In the genomic region with DNA sequence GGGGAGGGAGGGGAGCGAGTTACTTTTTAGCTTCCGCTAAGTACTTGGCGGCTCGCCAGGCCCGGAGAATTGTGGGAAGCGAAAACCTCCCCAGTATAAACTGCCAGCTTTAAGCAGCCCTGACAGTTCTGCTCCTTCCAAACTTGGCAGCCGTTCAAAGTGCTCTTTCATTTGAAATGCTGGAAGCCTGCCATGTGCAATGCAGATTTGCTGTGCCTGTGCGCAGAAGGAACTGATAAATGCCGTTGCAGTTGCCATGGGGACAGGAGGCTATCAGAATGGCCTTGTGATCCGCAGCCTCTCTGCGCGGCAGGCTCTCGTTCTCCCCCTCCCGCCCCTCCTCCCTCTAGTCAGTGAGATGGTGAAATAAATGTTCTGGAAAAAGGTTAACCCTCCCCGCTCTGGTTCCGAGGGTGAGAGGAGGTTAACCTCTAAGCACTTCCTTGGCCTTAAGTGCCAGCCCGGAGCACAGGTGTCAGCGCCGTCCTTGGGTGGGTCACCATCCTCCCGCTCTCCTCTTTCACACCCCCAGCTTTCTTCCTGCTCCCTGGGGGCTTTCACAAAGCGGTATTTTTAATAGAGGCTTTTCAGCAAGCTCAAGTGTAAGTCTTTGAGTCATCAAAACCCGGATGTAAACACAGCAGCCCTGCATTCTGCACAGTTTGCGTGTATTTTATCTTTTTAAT, we compare ENCODE assay signal across 8 cellular contexts. TPM values are rescaled to one million over a fixed set of nuclear protein-coding genes. Genes with fewer than 3 reads are reported as not detected.
DNase-seq lines count a peak whose midpoint lies in the region; ATAC-seq, FAIRE-seq and TF ChIP-seq lines count a peak whose summit lies in the region.

No MANE protein-coding gene starts in this region.

- DNase-seq in DMS153 (lab: John Stamatoyannopoulos, UW): peak; percentile 100
- DNase-seq in GM23248: peak; percentile 94
- peak; percentile 99 for DNase-seq in Karpas-422
- peak; percentile 96 for DNase-seq in RCC 7860 (ENCODE audit: low spot score)
- peak; percentile 96 for DNase-seq in activated T-helper 1 cell treated with Interleukin-2 at 50 U/mL for 16 hours (ENCODE audit: low read depth)
- DNase-seq in fibroblast of lung (ENCODE audit: low read depth in 2 of 2): peak; percentile 98 to 100
- peak; percentile 86 to 99 (median 99) for DNase-seq in naive thymus-derived CD4-positive, alpha-beta T cell

- H3K9me3 ChIP-seq in GM23248 (ENCODE audit: low read depth) (no peaks in the 10 kb centered on the region), Karpas-422 (ENCODE audit: low read length) (no peaks in the 10 kb centered on the region), fibroblast of lung (ENCODE audit: control insufficient read depth, insufficient read depth, low read depth, low read length) (no peaks in the 10 kb centered on the region)
- H3K9me3 ChIP-seq in naive thymus-derived CD4-positive, alpha-beta T cell (ENCODE audit: control insufficient read depth in 2 of 3, low read length in 3 of 3): no peaks in the 10 kb centered on the region

- H3K27ac ChIP-seq in GM23248: peak overlapping the region; percentile 100
- H3K27ac ChIP-seq in Karpas-422 (ENCODE audit: low read length): peak overlapping the region; percentile 95
- H3K27ac ChIP-seq in fibroblast of lung (ENCODE audit: insufficient read depth, low read length): peak overlapping the region; percentile 98
- H3K27ac ChIP-seq in naive thymus-derived CD4-positive, alpha-beta T cell (ENCODE audit: low read depth, low read length): peak overlapping the region; percentile 97

- no peaks in the 10 kb centered on the region for H3K27me3 Mint-ChIP-seq in naive thymus-derived CD4-positive, alpha-beta T cell
- no peaks in the 10 kb centered on the region for H3K27me3 Mint-ChIP-seq in stimulated activated memory B cell treated with anti-CD40 and anti-IgM and Interleukin-4, amounts not matched to agents 10 μg/mL and 1 μg/mL and 100 μg/mL, for 72 hours

- H3K4me2 ChIP-seq in GM23248 (ENCODE audit: unreplicated experiment): peak overlapping the region; percentile 80
- peak overlapping the region; percentile 94 for H3K4me2 ChIP-seq in Karpas-422 (ENCODE audit: low read depth, low read length, poor library complexity, severe bottlenecking)
- H3K4me2 ChIP-seq in fibroblast of lung (ENCODE audit: extremely low read depth, insufficient read depth, low read length): peak overlapping the region; percentile 91

- H3K36me3 ChIP-seq in GM23248 (ENCODE audit: low read depth): no peaks in the 10 kb centered on the region
- no peaks in the 10 kb centered on the region for H3K36me3 ChIP-seq in Karpas-422 (ENCODE audit: insufficient read depth, low read length)
- no peaks in the 10 kb centered on the region for H3K36me3 ChIP-seq in fibroblast of lung (ENCODE audit: control insufficient read depth, insufficient read depth, low read length)
- H3K36me3 ChIP-seq in naive thymus-derived CD4-positive, alpha-beta T cell (ENCODE audit: control insufficient read depth in 2 of 3, insufficient read depth in 3 of 3, low read length in 3 of 3): no peaks in the 10 kb centered on the region

- peaks cover 0 to 3% (median 0%) of the 10 kb centered on the region in 5 donors for H3K36me3 Mint-ChIP-seq in naive thymus-derived CD4-positive, alpha-beta T cell
- H3K36me3 Mint-ChIP-seq in stimulated activated memory B cell treated with anti-CD40 and anti-IgM and Interleukin-4, amounts not matched to agents 10 μg/mL and 1 μg/mL and 100 μg/mL, for 72 hours: no peaks in the 10 kb centered on the region

- CTCF ChIA-PET in naive thymus-derived CD4-positive, alpha-beta T cell (lab: Charles Lee): interaction anchor here (0.7 to 6.1 kb wide), 12 partner anchors 10 to 263 kb away, joined by 3 to 61 read pairs (median 4); partner anchors contain the start of gene IRF2BPL

- peaks cover 0 to 3% (median 0%) of the 10 kb centered on the region in 11 donors for H3K9me3 Mint-ChIP-seq in naive thymus-derived CD4-positive, alpha-beta T cell
- H3K9me3 Mint-ChIP-seq in stimulated activated memory B cell treated with anti-CD40 and anti-IgM and Interleukin-4, amounts not matched to agents 10 μg/mL and 1 μg/mL and 100 μg/mL, for 72 hours: no peaks in the 10 kb centered on the region

- peaks cover 52 to 97% (median 89%) of the 10 kb centered on the region in 7 donors for H3K4me1 Mint-ChIP-seq in naive thymus-derived CD4-positive, alpha-beta T cell
- peaks cover 74% of the 10 kb centered on the region for H3K4me1 Mint-ChIP-seq in stimulated activated memory B cell treated with anti-CD40 and anti-IgM and Interleukin-4, amounts not matched to agents 10 μg/mL and 1 μg/mL and 100 μg/mL, for 72 hours

- peak; percentile 87 for ATAC-seq in naive thymus-derived CD4-positive, alpha-beta T cell
- peak; percentile 84 for ATAC-seq in stimulated activated memory B cell treated with anti-CD40 and anti-IgM and Interleukin-4, amounts not matched to agents 10 μg/mL and 1 μg/mL and 100 μg/mL, for 72 hours

- H4K20me1 ChIP-seq in GM23248 (ENCODE audit: insufficient read depth) (no peaks in the 10 kb centered on the region), Karpas-422 (ENCODE audit: insufficient read depth, low read depth, low read length) (no peaks in the 10 kb centered on the region), fibroblast of lung (ENCODE audit: control insufficient read depth, extremely low read depth, insufficient read depth, low read length) (no peaks in the 10 kb centered on the region)

- peak overlapping the region; percentile 76 to 97 (median 87) for H3K4me3 Mint-ChIP-seq in naive thymus-derived CD4-positive, alpha-beta T cell
- peak overlapping the region; percentile 77 for H3K4me3 Mint-ChIP-seq in stimulated activated memory B cell treated with anti-CD40 and anti-IgM and Interleukin-4, amounts not matched to agents 10 μg/mL and 1 μg/mL and 100 μg/mL, for 72 hours

- intact Hi-C loops in naive thymus-derived CD4-positive, alpha-beta T cell (cut with micrococcal nuclease): loop anchor here (1.0 to 5.0 kb wide), 15 partner anchors 8 to 576 kb away; partner anchors contain the start of genes CIPC (in 2 of the 2), GSTZ1 (in 2 of the 2), IRF2BPL (in 2 of the 2) and AHSA1 (in 1 of the 2)

- H3K27me3 ChIP-seq in GM23248 (replicated peaks; ENCODE audit: insufficient read depth): no peaks in the 10 kb centered on the region
- H3K27me3 ChIP-seq in Karpas-422 (ENCODE audit: low read length): no peaks in the 10 kb centered on the region
- no peaks in the 10 kb centered on the region for H3K27me3 ChIP-seq in fibroblast of lung (ENCODE audit: control insufficient read depth, insufficient read depth, low read length)
- H3K27me3 ChIP-seq in naive thymus-derived CD4-positive, alpha-beta T cell (ENCODE audit: control insufficient read depth in 2 of 2, insufficient read depth in 2 of 2, low read length in 2 of 2): no peaks in the 10 kb centered on the region

- in situ Hi-C loops in GM23248 (cut with MboI): no loop called here

- peak; percentile 22 for FAIRE-seq in RCC 7860 (lab: Jason Lieb, UNC)

- POLR2A ChIA-PET in naive thymus-derived CD4-positive, alpha-beta T cell (lab: Charles Lee): interaction anchor here (0.6 to 12.3 kb wide), 15 partner anchors 9 to 280 kb away, joined by 3 to 240 read pairs (median 4); partner anchors contain the start of genes GSTZ1, IRF2BPL and POMT2

- H3K9ac ChIP-seq in GM23248 (peak overlapping the region; percentile 93), Karpas-422 (ENCODE audit: low read length) (peak overlapping the region; percentile 74), fibroblast of lung (ENCODE audit: insufficient read depth, low read length) (peak overlapping the region; percentile 55)

- H3K4me1 ChIP-seq in GM23248 (ENCODE audit: insufficient read depth): peaks cover 82% of the 10 kb centered on the region
- H3K4me1 ChIP-seq in Karpas-422 (ENCODE audit: low read length): peaks cover 50% of the 10 kb centered on the region
- H3K4me1 ChIP-seq in fibroblast of lung (ENCODE audit: control insufficient read depth, extremely low read depth, insufficient read depth, low read length): peaks cover 59% of the 10 kb centered on the region
- peaks cover 57 to 77% of the 10 kb centered on the region in 2 donors for H3K4me1 ChIP-seq in naive thymus-derived CD4-positive, alpha-beta T cell (ENCODE audit: control insufficient read depth in 2 of 2, insufficient read depth in 2 of 2, low read length in 2 of 2)

- H2AFZ ChIP-seq in GM23248 (peak overlapping the region; percentile 50), Karpas-422 (ENCODE audit: low read length) (peak overlapping the region; percentile 87), fibroblast of lung (ENCODE audit: low read length) (no peak overlapping the region)

- H3K79me2 ChIP-seq in GM23248 (ENCODE audit: insufficient read depth) (no peaks in the 10 kb centered on the region), Karpas-422 (ENCODE audit: low read length) (no peaks in the 10 kb centered on the region), fibroblast of lung (ENCODE audit: control insufficient read depth, insufficient read depth, low read length) (no peaks in the 10 kb centered on the region)

- no peak for TF ChIP-seq CTCF in fibroblast of lung (conservative IDR thresholded peaks at IDR 0.05 in 1 of 2, IDR thresholded peaks at IDR 0.05 in 1 of 2; ENCODE audit: low read depth in 1 of 2, low read length in 2 of 2)

- no peaks in the 10 kb centered on the region for H3K9me2 ChIP-seq in GM23248 (ENCODE audit: insufficient read depth)
- H3K9me2 ChIP-seq in Karpas-422 (replicated peaks; ENCODE audit: insufficient read depth, low read length): no peaks in the 10 kb centered on the region

- H3F3A ChIP-seq in GM23248 (ENCODE audit: insufficient read depth): peaks cover 59% of the 10 kb centered on the region

- H3K4me3 ChIP-seq in GM23248 (peak overlapping the region; percentile 60), Karpas-422 (ENCODE audit: low read length) (peak overlapping the region; percentile 64), fibroblast of lung (replicated peaks in 1 of 4; ENCODE audit: control extremely low read depth in 1 of 4, insufficient read depth in 1 of 4, low read depth in 3 of 4, low read length in 4 of 4) (peak overlapping the region in 3 of 4 experiments; percentile 8 to 49 (median 33))
- H3K4me3 ChIP-seq in naive thymus-derived CD4-positive, alpha-beta T cell (ENCODE audit: low read length): peak overlapping the region; percentile 78

- 1% methylated on average over 17 to 23 of the region's 23 CpGs for WGBS in GM23248 (ENCODE audit: low coverage in 1 of 2, low lambda C conversion rate in 2 of 2, missing lambda C conversion rate in 2 of 2), 2 experiments

- peak overlapping the region; percentile 97 to 100 (median 99) for H3K27ac Mint-ChIP-seq in naive thymus-derived CD4-positive, alpha-beta T cell
- peak overlapping the region; percentile 89 for H3K27ac Mint-ChIP-seq in stimulated activated memory B cell treated with anti-CD40 and anti-IgM and Interleukin-4, amounts not matched to agents 10 μg/mL and 1 μg/mL and 100 μg/mL, for 72 hours

RNA-seq across cellular contexts. Expression of gene IRF2BPL, which starts 11.9 kb away (rescaled TPM):
- 43.4 and 51.0 TPM in 2 replicates for total RNA-seq in GM23248 (2014; rRNA removed; shearing (Covaris generic))
- polyA plus RNA-seq in GM23248 (2016; fragmentation: Nextera tagmentation; extraction: Ambion mirVana) (4.8 and 4.9 TPM in 2 replicates), fibroblast of lung (9.8 and 13.1 TPM in 2 replicates)
- total RNA-seq in Karpas-422 (2014; rRNA removed; shearing (Covaris generic); ENCODE audit: low replicate concordance): 11.8 and 22.2 TPM in 2 replicates
- total RNA-seq in fibroblast of lung: 36.0 and 45.9 TPM in 2 replicates
- polyA plus RNA-seq in fibroblast of lung (2012): 23.8 and 31.3 TPM in 2 replicates
- polyA minus RNA-seq in fibroblast of lung (ENCODE audit: low replicate concordance): 10.8 and 15.9 TPM in 2 replicates
- 10 to 100 TPM; 30.2 to 45.2 (median 34.6) TPM for total RNA-seq in naive thymus-derived CD4-positive, alpha-beta T cell
- polyA plus RNA-seq in naive thymus-derived CD4-positive, alpha-beta T cell: 1 to 10 TPM; 3.5 to 3.8 TPM

RNA-seq across cellular contexts. Expression of gene CIPC, which starts 57.6 kb away (rescaled TPM):
- 10.8 and 14.4 TPM in 2 replicates for total RNA-seq in GM23248 (2014; rRNA removed; shearing (Covaris generic))
- 5.5 and 5.6 TPM in 2 replicates for polyA plus RNA-seq in GM23248 (2016; fragmentation: Nextera tagmentation; extraction: Ambion mirVana)
- 34.0 and 47.0 TPM in 2 replicates for total RNA-seq in Karpas-422 (2014; rRNA removed; shearing (Covaris generic); ENCODE audit: low replicate concordance)
- total RNA-seq in fibroblast of lung: 10.8 and 12.1 TPM in 2 replicates
- polyA plus RNA-seq in fibroblast of lung: 8.9 and 12.8 TPM in 2 replicates
- 4.8 and 7.4 TPM in 2 replicates for polyA plus RNA-seq in fibroblast of lung (2012)
- polyA minus RNA-seq in fibroblast of lung (ENCODE audit: low replicate concordance): 9.5 and 11.5 TPM in 2 replicates
- total RNA-seq in naive thymus-derived CD4-positive, alpha-beta T cell: 10 to 100 TPM in 4 of 5 experiments, 1 to 10 TPM in 1; 5.5 to 14.2 (median 12.9) TPM
- polyA plus RNA-seq in naive thymus-derived CD4-positive, alpha-beta T cell: 1 to 10 TPM; 4.3 to 8.4 TPM

Comparison
In these comparisons a context has a peak if more than half of its experiments do, and no peak if none do; other contexts are left out.
1. Peak in every context shown above with its lines: DNase-seq, ATAC-seq, H3K4me3 ChIP-seq and H3K27ac ChIP-seq.